ENCODE assay signal across 14 cellular contexts in genomic region chr7:103540986-103541385, GRCh38.
DNase-seq lines count a peak whose midpoint lies in the region; ATAC-seq and FAIRE-seq lines count a peak whose summit lies in the region.
"Had no signal": no experiment of that assay in that cellular context is flagged by ENCODE, and none has a peak within 500 bp of the region (broad histone marks: within the 10 kb centered on the region; RNA-seq: fewer than 3 reads in every experiment).

No MANE protein-coding gene starts in this region.

- DNase-seq in MG63 (peak; percentile 94), cerebellar cortex (ENCODE audit: low spot score) (peak; percentile 97), hypothalamus (lab: John Stamatoyannopoulos, UW) (peak; percentile 25 to 97 (median 88)), superior temporal gyrus (ENCODE audit: extremely low spot score) (peak; percentile 98), RCC 7860 (ENCODE audit: low spot score) (no peak), NK-92 (lab: John Stamatoyannopoulos, UW; ENCODE audit: unreplicated experiment) (no peak)
- no peak for DNase-seq in activated CD4-positive, alpha-beta T cell treated with anti-CD3 and anti-CD28 coated beads for 36 hours
- DNase-seq: activated CD4-positive, CD25-positive, alpha-beta regulatory T cell treated with anti-CD3 and anti-CD28 coated beads, Interleukin-2, amount 50 U/mL, for 72 hours; CD4-positive, CD25-positive, alpha-beta regulatory T cell had no signal

- no peak for ATAC-seq in esophagus mucosa
- ATAC-seq in activated CD4-positive, alpha-beta T cell treated with anti-CD3 and anti-CD28 coated beads for 36 hours = no peak

- no peak for FAIRE-seq in RCC 7860 (lab: Jason Lieb, UNC)
- FAIRE-seq: urothelium cell line had no signal

- no peaks in the 10 kb centered on the region for H3K36me3 ChIP-seq in MG63
- H3K36me3 ChIP-seq: SJSA1 had no signal

- H3K27ac Mint-ChIP-seq in activated CD4-positive, alpha-beta T cell treated with anti-CD3 and anti-CD28 coated beads for 36 hours = no peak overlapping the region
- H3K27ac Mint-ChIP-seq: activated T-helper 2 cell treated with anti-CD3 and anti-CD28 coated beads, Interferon-gamma antibody, Interleukin-2, Interleukin-4, amounts not matched to agents 10 μg/mL and 5 μg/mL and 100 μg/mL, durations not matched to agents 14 hours and 24 hours and 36 hours; CD4-positive, CD25-positive, alpha-beta regulatory T cell; dendritic cell treated with granulocyte-macrophage colony-stimulating factor and Interleukin-4, amounts not matched to agents 40 ng/mL and 50 ng/mL, for 4 days had no signal

- no peak overlapping the region for H3K4me3 ChIP-seq in MG63
- H3K4me3 ChIP-seq: SJSA1 had no signal

- H3K27me3 Mint-ChIP-seq in activated CD4-positive, alpha-beta T cell treated with anti-CD3 and anti-CD28 coated beads for 36 hours = peaks cover 13% of the 10 kb centered on the region

- intact Hi-C loops in activated CD4-positive, alpha-beta T cell treated with anti-CD3 and anti-CD28 coated beads for 36 hours (cut with DNase I, micrococcal nuclease) = no loop called here

- POLR2A ChIA-PET in activated CD4-positive, alpha-beta T cell treated with anti-CD3 and anti-CD28 coated beads for 36 hours (lab: Charles Lee) = no interaction called here

- H3K27me3 ChIP-seq in MG63 = no peaks in the 10 kb centered on the region
- H3K27me3 ChIP-seq: SJSA1 had no signal

- H3K36me3 Mint-ChIP-seq in activated CD4-positive, alpha-beta T cell treated with anti-CD3 and anti-CD28 coated beads for 36 hours (ENCODE audit: low read depth) = no peaks in the 10 kb centered on the region
- H3K36me3 Mint-ChIP-seq: CD4-positive, CD25-positive, alpha-beta regulatory T cell had no signal

- H3K4me1 Mint-ChIP-seq in activated CD4-positive, alpha-beta T cell treated with anti-CD3 and anti-CD28 coated beads for 36 hours = no peaks in the 10 kb centered on the region
- H3K4me1 Mint-ChIP-seq: CD4-positive, CD25-positive, alpha-beta regulatory T cell had no signal

- H3K4me3 Mint-ChIP-seq in activated CD4-positive, alpha-beta T cell treated with anti-CD3 and anti-CD28 coated beads for 36 hours = no peak overlapping the region
- H3K4me3 Mint-ChIP-seq: CD4-positive, CD25-positive, alpha-beta regulatory T cell; dendritic cell treated with granulocyte-macrophage colony-stimulating factor and Interleukin-4, amounts not matched to agents 40 ng/mL and 50 ng/mL, for 4 days had no signal

- CTCF ChIA-PET in activated CD4-positive, alpha-beta T cell treated with anti-CD3 and anti-CD28 coated beads for 36 hours (lab: Charles Lee) = no interaction called here

- H3K9me3 ChIP-seq in MG63 = no peaks in the 10 kb centered on the region; the same call in 1 of the 2 replicates
- H3K9me3 ChIP-seq: SJSA1 had no signal

- no peaks in the 10 kb centered on the region for H3K9me3 Mint-ChIP-seq in activated CD4-positive, alpha-beta T cell treated with anti-CD3 and anti-CD28 coated beads for 36 hours (ENCODE audit: low read depth)
- H3K9me3 Mint-ChIP-seq: activated T-helper 2 cell treated with anti-CD3 and anti-CD28 coated beads, Interferon-gamma antibody, Interleukin-2, Interleukin-4, amounts not matched to agents 10 μg/mL and 5 μg/mL and 100 μg/mL, durations not matched to agents 14 hours and 24 hours and 36 hours; CD4-positive, CD25-positive, alpha-beta regulatory T cell; dendritic cell treated with granulocyte-macrophage colony-stimulating factor and Interleukin-4, amounts not matched to agents 40 ng/mL and 50 ng/mL, for 4 days had no signal

Comparison
In these comparisons a context has a peak if more than half of its experiments do, and no peak if none do; other contexts are left out.
1. DNase-seq: peak in MG63 (single experiment), cerebellar cortex (single experiment), hypothalamus (51 of 51) and superior temporal gyrus (single experiment); none in RCC 7860 (single experiment), NK-92 (single experiment) and activated CD4-positive, alpha-beta T cell treated with anti-CD3 and anti-CD28 coated beads for 36 hours (single experiment).